Comparison of ENCODE assay signal across 23 cellular contexts in genomic region chr1:225587310-225587709, GRCh38.
A peak's percentile ranks its signal among the peaks of the same experiment; 100 is the strongest.
DNase-seq lines count a peak whose midpoint lies in the region; ATAC-seq, FAIRE-seq and TF ChIP-seq lines count a peak whose summit lies in the region.
"Had no signal": no experiment of that assay in that cellular context is flagged by ENCODE, and none has a peak within 500 bp of the region (broad histone marks: within the 10 kb centered on the region; RNA-seq: fewer than 3 reads in every experiment).

No MANE protein-coding gene starts in this region.

- ATAC-seq in GM23338 = no peak
- ATAC-seq: A549 had no signal

- H3K4me1 ChIP-seq in GM23338 (ENCODE audit: insufficient read depth) (peaks cover 41% of the 10 kb centered on the region), astrocyte (ENCODE audit: insufficient read depth, low read length) (no peaks in the 10 kb centered on the region), neural progenitor cell (peaks cover 21% of the 10 kb centered on the region), Peyer's patch (no peaks in the 10 kb centered on the region)
- H3K4me1 ChIP-seq: Caco-2 had no signal

- DNase-seq in GM23338 (ENCODE audit: low spot score) = no peak
- no peak for DNase-seq in astrocyte (ENCODE audit: low read depth)
- no peak for DNase-seq in neural progenitor cell (ENCODE audit: low spot score)
- DNase-seq in HK-2 (ENCODE audit: unreplicated experiment) = no peak
- DNase-seq in Peyer's patch = no peak
- no peak for DNase-seq in amniotic stem cell (lab: John Stamatoyannopoulos, UW)
- no peak for DNase-seq in activated effector memory CD4-positive, alpha-beta T cell treated with Interleukin-2 at 50 U/mL for 16 hours
- DNase-seq: AML-193; Caco-2; Calu3; CD4-positive, alpha-beta T cell; CD8-positive, alpha-beta memory T cell; DMS79 treated with DMSO at 0.1 percent for 48 hours; GF-D8 had no signal

- H3K27me3 ChIP-seq in GM23338 (ENCODE audit: insufficient read depth) = no peaks in the 10 kb centered on the region
- no peaks in the 10 kb centered on the region for H3K27me3 ChIP-seq in astrocyte (ENCODE audit: insufficient read depth, low read length)
- no peaks in the 10 kb centered on the region for H3K27me3 ChIP-seq in neural progenitor cell
- no peaks in the 10 kb centered on the region for H3K27me3 ChIP-seq in Peyer's patch
- H3K27me3 ChIP-seq: BLaER1 treated with 17β-estradiol and CSF1 and Interleukin-3, amounts not matched to agents 10 nM and 100 nM had no signal

- H3K9me2 ChIP-seq in GM23338 (ENCODE audit: insufficient read depth) = no peaks in the 10 kb centered on the region

- H4K20me1 ChIP-seq in GM23338 (replicated peaks; ENCODE audit: insufficient read depth) (peaks cover 69% of the 10 kb centered on the region), astrocyte (ENCODE audit: insufficient read depth, low read length) (peaks cover 98% of the 10 kb centered on the region), neural progenitor cell (ENCODE audit: low read depth) (peaks cover 97% of the 10 kb centered on the region)

- TF ChIP-seq CTCF in GM23338 (conservative IDR thresholded peaks at IDR 0.05; ENCODE audit: low read depth in 2 of 2) = no peak
- no peak for TF ChIP-seq CTCF in astrocyte (IDR thresholded peaks at IDR 0.05; ENCODE audit: insufficient read depth, low read depth, low read length)
- TF ChIP-seq CTCF in neural progenitor cell (IDR thresholded peaks at IDR 0.05) = no peak
- TF ChIP-seq CTCF in Peyer's patch (IDR thresholded peaks at IDR 0.05) = no peak

- H3K27ac Mint-ChIP-seq in GM23338 = 0 out of 2 replicates have a peak overlapping the region, but pooled peaks have one; percentile 48
- H3K27ac Mint-ChIP-seq in astrocyte (ENCODE audit: unreplicated experiment) = no peak overlapping the region
- H3K27ac Mint-ChIP-seq in neural progenitor cell = no peak overlapping the region
- H3K27ac Mint-ChIP-seq: B cell; CD4-positive, alpha-beta T cell had no signal

- H3K9me3 Mint-ChIP-seq in GM23338 = no peaks in the 10 kb centered on the region
- no peaks in the 10 kb centered on the region for H3K9me3 Mint-ChIP-seq in astrocyte (ENCODE audit: unreplicated experiment)
- H3K9me3 Mint-ChIP-seq in neural progenitor cell = peaks cover 26% of the 10 kb centered on the region
- H3K9me3 Mint-ChIP-seq: CD4-positive, alpha-beta T cell; CD8-positive, alpha-beta memory T cell had no signal

- TF ChIP-seq POLR2A in Peyer's patch (IDR thresholded peaks at IDR 0.05) = no peak

- H2AFZ ChIP-seq in GM23338 (no peak overlapping the region), astrocyte (ENCODE audit: low read depth, low read length) (no peak overlapping the region), neural progenitor cell (replicated peaks) (no peak overlapping the region)

- H3K9me3 ChIP-seq in astrocyte (ENCODE audit: insufficient read depth, low read depth, low read length) (no peaks in the 10 kb centered on the region), neural progenitor cell (ENCODE audit: low read depth) (no peaks in the 10 kb centered on the region), Peyer's patch (no peaks in the 10 kb centered on the region)
- H3K9me3 ChIP-seq: A549, Caco-2 had no signal

- H3K9ac ChIP-seq in astrocyte (ENCODE audit: low read length) = no peak overlapping the region
- H3K9ac ChIP-seq in neural progenitor cell = no peak overlapping the region
- H3K9ac ChIP-seq: BLaER1 treated with 17β-estradiol and CSF1 and Interleukin-3, amounts not matched to agents 10 nM and 100 nM had no signal

- H3K27ac ChIP-seq in GM23338 (ENCODE audit: low read depth) (no peak overlapping the region), astrocyte (ENCODE audit: low read depth, low read length) (no peak overlapping the region), neural progenitor cell (peak overlapping the region; percentile 16), Peyer's patch (no peak overlapping the region)
- H3K27ac ChIP-seq: 22Rv1; A549; BLaER1 treated with 17β-estradiol and CSF1 and Interleukin-3, amounts not matched to agents 10 nM and 100 nM; C4-2B had no signal

- H3K36me3 ChIP-seq in GM23338 (ENCODE audit: insufficient read depth) (no peaks in the 10 kb centered on the region), astrocyte (ENCODE audit: insufficient read depth, low read length) (no peaks in the 10 kb centered on the region), neural progenitor cell (no peaks in the 10 kb centered on the region), Peyer's patch (no peaks in the 10 kb centered on the region)

- peaks cover 10% of the 10 kb centered on the region for H3K27me3 Mint-ChIP-seq in GM23338 (ENCODE audit: insufficient read depth, low read depth, poor library complexity)
- H3K27me3 Mint-ChIP-seq in astrocyte (ENCODE audit: low read depth, unreplicated experiment) = no peaks in the 10 kb centered on the region
- no peaks in the 10 kb centered on the region for H3K27me3 Mint-ChIP-seq in neural progenitor cell (ENCODE audit: insufficient read depth, low read depth)

- FAIRE-seq in TTC549 (lab: Jason Lieb, UNC) (peak; percentile 79), astrocyte (lab: Jason Lieb, UNC) (no peak)
- FAIRE-seq: A549, G401.6, GM12891, GM19239 had no signal

- H3K36me3 Mint-ChIP-seq in GM23338 (ENCODE audit: low read depth) (peaks cover 10% of the 10 kb centered on the region; the same call in 2 of the 3 replicates), astrocyte (ENCODE audit: low read depth, unreplicated experiment) (peaks cover 9% of the 10 kb centered on the region), neural progenitor cell (peaks cover 47% of the 10 kb centered on the region)

- H3F3A ChIP-seq in GM23338 (replicated peaks; ENCODE audit: low read depth) = no peaks in the 10 kb centered on the region
- peaks cover 14% of the 10 kb centered on the region for H3F3A ChIP-seq in neural progenitor cell (ENCODE audit: low read depth)

- H3K4me1 Mint-ChIP-seq in GM23338 = peaks cover 54% of the 10 kb centered on the region
- H3K4me1 Mint-ChIP-seq in astrocyte (ENCODE audit: low read depth, unreplicated experiment) = peaks cover 49% of the 10 kb centered on the region
- H3K4me1 Mint-ChIP-seq in neural progenitor cell = peaks cover 6% of the 10 kb centered on the region
- H3K4me1 Mint-ChIP-seq: B cell; CD8-positive, alpha-beta memory T cell had no signal

- H3K4me2 ChIP-seq in GM23338 (peak overlapping the region; percentile 9; the same call in 1 of the 2 replicates), astrocyte (ENCODE audit: low read length) (no peak overlapping the region), neural progenitor cell (no peak overlapping the region)
- H3K4me2 ChIP-seq: A549; BLaER1 treated with 17β-estradiol and CSF1 and Interleukin-3, amounts not matched to agents 10 nM and 100 nM had no signal

- H3K4me3 ChIP-seq in GM23338 (no peak overlapping the region), astrocyte (ENCODE audit: insufficient read depth, low read depth, low read length) (no peak overlapping the region), neural progenitor cell (no peak overlapping the region), Peyer's patch (no peak overlapping the region)
- H3K4me3 ChIP-seq: A549; BLaER1 treated with 17β-estradiol and CSF1 and Interleukin-3, amounts not matched to agents 10 nM and 100 nM had no signal

- H3K79me2 ChIP-seq in GM23338 (replicated peaks; ENCODE audit: insufficient read depth) (peaks cover 100% of the 10 kb centered on the region), astrocyte (ENCODE audit: insufficient read depth, low read length) (peaks cover 98% of the 10 kb centered on the region), neural progenitor cell (ENCODE audit: low read depth) (peaks cover 100% of the 10 kb centered on the region)

- no peak overlapping the region for H3K4me3 Mint-ChIP-seq in GM23338
- H3K4me3 Mint-ChIP-seq in astrocyte (ENCODE audit: unreplicated experiment) = peak overlapping the region; percentile 69
- no peak overlapping the region for H3K4me3 Mint-ChIP-seq in neural progenitor cell
- H3K4me3 Mint-ChIP-seq: B cell; CD4-positive, alpha-beta T cell; CD8-positive, alpha-beta memory T cell had no signal
